ENCODE assay signal across 1 cellular context in genomic region chrX:53047228-53047627, GRCh38.
TF ChIP-seq lines count a peak whose summit lies in the region.

No MANE protein-coding gene starts in this region.

TF ChIP-seq in GM23338, 12 proteins besides CTCF, POLR2A, EP300 and RAD21 (continued from another document):
- TF ChIP-seq ZNF462 (CRISPR knock-in tag; IDR thresholded peaks at IDR 0.05), result no peak
- no peak for TF ChIP-seq EZH2phosphoT487 (IDR thresholded peaks at IDR 0.05; ENCODE audit: unreplicated experiment)
- TF ChIP-seq CREB1 (CRISPR knock-in tag; IDR thresholded peaks at IDR 0.05; ENCODE audit: low read depth), result no peak
- no peak for TF ChIP-seq ETS1 (IDR thresholded peaks at IDR 0.05)
- TF ChIP-seq EZH2 (IDR thresholded peaks at IDR 0.05; ENCODE audit: low read depth, unreplicated experiment), result no peak
- no peak for TF ChIP-seq STAT1 (IDR thresholded peaks at IDR 0.05; ENCODE audit: unreplicated experiment)
- TF ChIP-seq ZNF114 (CRISPR knock-in tag; IDR thresholded peaks at IDR 0.05), result no peak
- no peak for TF ChIP-seq JUNB (IDR thresholded peaks at IDR 0.05; ENCODE audit: unreplicated experiment)
- no peak for TF ChIP-seq NANOG (IDR thresholded peaks at IDR 0.05; ENCODE audit: borderline replicate concordance)
- TF ChIP-seq POLR2AphosphoS5 (IDR thresholded peaks at IDR 0.05; ENCODE audit: low read depth), result no peak
- no peak for TF ChIP-seq ZNF331 (CRISPR knock-in tag; IDR thresholded peaks at IDR 0.05; ENCODE audit: low read depth)
